Comparison of ENCODE assay signal across 10 cellular contexts in the genomic region with DNA sequence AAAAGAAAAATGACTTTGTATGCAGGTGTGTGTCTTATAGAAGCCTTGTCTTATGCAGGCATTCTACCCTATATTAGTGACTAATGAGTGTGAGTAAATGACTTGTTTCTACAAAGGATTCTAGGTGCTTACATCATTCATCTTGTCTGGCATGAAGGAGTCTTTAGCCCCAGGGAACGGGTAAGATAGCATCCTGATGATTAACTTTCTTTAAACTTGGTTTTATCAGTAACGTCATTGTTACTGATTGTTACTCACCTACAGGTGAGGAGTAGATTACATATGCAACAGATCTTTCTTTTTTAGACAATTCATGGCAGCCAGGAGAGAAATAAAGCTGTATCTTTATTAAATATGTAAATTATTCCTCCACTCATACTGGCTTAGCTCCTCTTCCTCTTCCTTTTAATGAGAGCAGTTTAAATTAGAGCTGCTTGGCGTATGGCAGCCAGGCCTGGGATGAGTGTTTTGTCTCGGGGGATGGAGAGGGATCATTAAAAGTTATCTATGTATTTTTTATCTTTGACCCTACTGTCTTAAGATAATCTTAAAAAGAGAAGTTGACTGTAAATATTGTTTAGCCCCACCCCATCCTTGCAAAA. TPM values are rescaled to one million over a fixed set of nuclear protein-coding genes. Genes with fewer than 3 reads are reported as not detected.
DNase-seq lines count a peak whose midpoint lies in the region; ATAC-seq, FAIRE-seq and TF ChIP-seq lines count a peak whose summit lies in the region.
"Had no signal": no experiment of that assay in that cellular context is flagged by ENCODE, and none has a peak within 500 bp of the region (broad histone marks: within the 10 kb centered on the region; RNA-seq: fewer than 3 reads in every experiment).

No MANE protein-coding gene starts in this region.

- intact Hi-C loops in mucosa of descending colon (cut with DNase I, micrococcal nuclease) (no loop called here), uterus (cut with DNase I; ENCODE audit: low total_unique reads) (no loop called here)

- H3K9me3 ChIP-seq in mucosa of descending colon (no peaks in the 10 kb centered on the region), uterus (no peaks in the 10 kb centered on the region)

- H3K27me3 ChIP-seq in uterus: no peaks in the 10 kb centered on the region

- no peak for TF ChIP-seq POLR2A in uterus (IDR thresholded peaks at IDR 0.05)

- DNase-seq in RCC 7860 (ENCODE audit: low spot score) (peak; percentile 47), mucosa of descending colon (no peak), uterus (no peak), T-helper 1 cell (no peak), SW 1271 (lab: John Stamatoyannopoulos, UW) (no peak), C1 segment of cervical spinal cord (lab: John Stamatoyannopoulos, UW) (no peak)
- DNase-seq: activated gamma-delta T cell had no signal

- H3K36me3 ChIP-seq in mucosa of descending colon (ENCODE audit: low read depth) (no peaks in the 10 kb centered on the region), uterus (no peaks in the 10 kb centered on the region)

- no peak for FAIRE-seq in RCC 7860 (lab: Jason Lieb, UNC)

- ATAC-seq in esophagus mucosa (peak; percentile 96), mucosa of descending colon (peak; percentile 11), GM19023 (IDR thresholded peaks at IDR 0.05; ENCODE audit: unreplicated experiment) (no peak)
- ATAC-seq: activated CD4-positive, CD25-positive, alpha-beta regulatory T cell treated with anti-CD3 and anti-CD28 coated beads, Interleukin-2, amount 50 U/mL, for 24 hours had no signal

- peak overlapping the region; percentile 81 for H3K27ac ChIP-seq in uterus

- peaks cover 2% of the 10 kb centered on the region for H3K4me1 ChIP-seq in mucosa of descending colon (ENCODE audit: low read depth)
- peaks cover 8 to 13% of the 10 kb centered on the region in 2 donors for H3K4me1 ChIP-seq in uterus

- TF ChIP-seq CTCF in mucosa of descending colon (IDR thresholded peaks at IDR 0.05): no peak
- TF ChIP-seq CTCF in uterus (IDR thresholded peaks at IDR 0.05): no peak

- H3K4me3 ChIP-seq in mucosa of descending colon: no peak overlapping the region
- H3K4me3 ChIP-seq in uterus: no peak overlapping the region

RNA-seq across cellular contexts. Expression of a gene that starts 57.2 kb away (rescaled TPM):
- total RNA-seq in esophagus mucosa (194 TPM), mucosa of descending colon (100 to 1,000 TPM; 242 to 287 (median 259) TPM), uterus (100 to 1,000 TPM in 2 of 4 donors, 10 to 100 TPM in 2; 61.5 to 173 (median 97.9) TPM)
